1 cellular context compared by ENCODE assay signal in the genomic region with DNA sequence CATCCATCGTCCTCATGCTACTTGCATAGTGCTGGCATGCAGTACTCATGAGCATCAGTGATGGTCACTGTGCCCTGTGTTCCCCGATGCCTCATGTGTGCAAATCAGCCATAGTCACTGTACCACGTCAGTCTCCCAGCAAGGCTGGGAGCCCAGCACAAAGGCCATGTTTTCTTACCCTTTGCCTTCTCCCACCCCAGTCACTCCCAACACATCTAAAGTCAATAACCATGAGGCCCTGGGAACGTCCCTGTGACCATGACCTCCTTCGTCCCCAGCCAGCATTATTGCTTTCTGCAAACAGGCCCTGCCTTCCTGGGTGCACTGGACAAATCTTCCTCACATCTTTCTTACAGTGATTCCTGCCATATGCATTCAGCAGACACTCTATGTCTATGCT.
TF ChIP-seq lines count a peak whose summit lies in the region.

No MANE protein-coding gene starts in this region.

TF ChIP-seq in HepG2, 621 proteins besides CTCF, POLR2A, EP300 and RAD21 (continued from another document and continues in another):
- TF ChIP-seq, protein P1, sequence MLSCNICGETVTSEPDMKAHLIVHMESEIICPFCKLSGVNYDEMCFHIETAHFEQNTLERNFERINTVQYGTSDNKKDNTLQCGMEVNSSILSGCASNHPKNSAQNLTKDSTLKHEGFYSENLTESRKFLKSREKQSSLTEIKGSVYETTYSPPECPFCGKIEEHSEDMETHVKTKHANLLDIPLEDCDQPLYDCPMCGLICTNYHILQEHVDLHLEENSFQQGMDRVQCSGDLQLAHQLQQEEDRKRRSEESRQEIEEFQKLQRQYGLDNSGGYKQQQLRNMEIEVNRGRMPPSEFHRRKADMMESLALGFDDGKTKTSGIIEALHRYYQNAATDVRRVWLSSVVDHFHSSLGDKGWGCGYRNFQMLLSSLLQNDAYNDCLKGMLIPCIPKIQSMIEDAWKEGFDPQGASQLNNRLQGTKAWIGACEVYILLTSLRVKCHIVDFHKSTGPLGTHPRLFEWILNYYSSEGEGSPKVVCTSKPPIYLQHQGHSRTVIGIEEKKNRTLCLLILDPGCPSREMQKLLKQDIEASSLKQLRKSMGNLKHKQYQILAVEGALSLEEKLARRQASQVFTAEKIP (CRISPR knock-in tag; IDR thresholded peaks at IDR 0.05; ENCODE audit: borderline replicate concordance) = no peak
- TF ChIP-seq ZNF234 (CRISPR knock-in tag; conservative IDR thresholded peaks at IDR 0.05) (no peak), NFRKB (IDR thresholded peaks at IDR 0.05) (no peak), POLR2AphosphoS5 (IDR thresholded peaks at IDR 0.05; ENCODE audit: low read depth, low read length) (no peak), NFE2L1 (CRISPR knock-in tag; IDR thresholded peaks at IDR 0.05; ENCODE audit: borderline replicate concordance) (no peak), ZBTB7A (CRISPR knock-in tag; IDR thresholded peaks at IDR 0.05) (no peak), SALL2 (CRISPR knock-in tag; IDR thresholded peaks at IDR 0.05) (no peak), ZNF558 (CRISPR knock-in tag; IDR thresholded peaks at IDR 0.05; ENCODE audit: borderline replicate concordance) (no peak), ZSCAN21 (CRISPR knock-in tag; IDR thresholded peaks at IDR 0.05; ENCODE audit: borderline replicate concordance) (no peak), HOXA7 (CRISPR knock-in tag; IDR thresholded peaks at IDR 0.05) (no peak), ZNF615 (CRISPR knock-in tag; IDR thresholded peaks at IDR 0.05; ENCODE audit: borderline replicate concordance) (no peak), ZNF569 (CRISPR knock-in tag; IDR thresholded peaks at IDR 0.05; ENCODE audit: borderline replicate concordance) (no peak), ZNF772 (CRISPR knock-in tag; IDR thresholded peaks at IDR 0.05) (no peak), ZNF383 (CRISPR knock-in tag; IDR thresholded peaks at IDR 0.05; ENCODE audit: borderline replicate concordance) (no peak), KMT2B (CRISPR knock-in tag; IDR thresholded peaks at IDR 0.05) (no peak), SP5 (CRISPR knock-in tag; IDR thresholded peaks at IDR 0.05; ENCODE audit: borderline replicate concordance, low read depth) (peak; percentile 92), TCF7L2 (IDR thresholded peaks at IDR 0.05; ENCODE audit: low read depth, low read length) (no peak), ZC3H4 (CRISPR knock-in tag; IDR thresholded peaks at IDR 0.05; ENCODE audit: borderline replicate concordance) (no peak), ZNF17 (CRISPR knock-in tag; IDR thresholded peaks at IDR 0.05) (no peak), ZFP36 (IDR thresholded peaks at IDR 0.05; ENCODE audit: borderline replicate concordance, low read depth, low read length, partially characterized antibody) (no peak), ZNF816 (CRISPR knock-in tag; IDR thresholded peaks at IDR 0.05; ENCODE audit: borderline replicate concordance) (no peak), NCOA1 (CRISPR knock-in tag; IDR thresholded peaks at IDR 0.05) (peak; percentile 69; the same call in 1 of the 2 replicates), ZNF724P (CRISPR knock-in tag; IDR thresholded peaks at IDR 0.05; ENCODE audit: borderline replicate concordance) (no peak), ZNF138 (CRISPR knock-in tag; IDR thresholded peaks at IDR 0.05; ENCODE audit: low read depth) (no peak), ZNF30 (CRISPR knock-in tag; IDR thresholded peaks at IDR 0.05) (no peak), HDAC6 (IDR thresholded peaks at IDR 0.05; ENCODE audit: low read depth, low read length) (no peak), GATA4 (IDR thresholded peaks at IDR 0.05; ENCODE audit: borderline replicate concordance, low read depth) (no peak)
- TF ChIP-seq, protein P2, sequence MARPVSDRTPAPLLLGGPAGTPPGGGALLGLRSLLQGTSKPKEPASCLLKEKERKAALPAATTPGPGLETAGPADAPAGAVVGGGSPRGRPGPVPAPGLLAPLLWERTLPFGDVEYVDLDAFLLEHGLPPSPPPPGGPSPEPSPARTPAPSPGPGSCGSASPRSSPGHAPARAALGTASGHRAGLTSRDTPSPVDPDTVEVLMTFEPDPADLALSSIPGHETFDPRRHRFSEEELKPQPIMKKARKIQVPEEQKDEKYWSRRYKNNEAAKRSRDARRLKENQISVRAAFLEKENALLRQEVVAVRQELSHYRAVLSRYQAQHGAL (CRISPR knock-in tag; IDR thresholded peaks at IDR 0.05; ENCODE audit: not compliant biosample characterization) = no peak
- TF ChIP-seq, protein P3, sequence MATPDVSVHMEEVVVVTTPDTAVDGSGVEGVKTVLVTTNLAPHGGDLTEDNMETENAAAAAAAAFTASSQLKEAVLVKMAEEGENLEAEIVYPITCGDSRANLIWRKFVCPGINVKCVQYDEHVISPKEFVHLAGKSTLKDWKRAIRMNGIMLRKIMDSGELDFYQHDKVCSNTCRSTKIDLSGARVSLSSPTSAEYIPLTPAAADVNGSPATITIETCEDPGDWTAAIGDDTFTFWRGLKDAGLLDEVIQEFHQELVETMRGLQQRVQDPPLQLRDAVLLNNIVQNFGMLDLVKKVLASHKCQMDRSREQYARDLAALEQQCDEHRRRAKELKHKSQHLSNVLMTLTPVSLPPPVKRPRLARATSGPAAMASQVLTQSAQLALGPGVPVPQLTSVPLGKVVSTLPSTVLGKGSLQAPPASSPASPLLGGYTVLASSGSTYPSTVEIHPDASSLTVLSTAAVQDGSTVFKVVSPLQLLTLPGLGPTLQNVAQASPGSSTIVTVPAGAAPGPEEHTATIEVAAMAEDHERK (CRISPR knock-in tag; IDR thresholded peaks at IDR 0.05; ENCODE audit: low read depth) = no peak
- TF ChIP-seq, protein P4, sequence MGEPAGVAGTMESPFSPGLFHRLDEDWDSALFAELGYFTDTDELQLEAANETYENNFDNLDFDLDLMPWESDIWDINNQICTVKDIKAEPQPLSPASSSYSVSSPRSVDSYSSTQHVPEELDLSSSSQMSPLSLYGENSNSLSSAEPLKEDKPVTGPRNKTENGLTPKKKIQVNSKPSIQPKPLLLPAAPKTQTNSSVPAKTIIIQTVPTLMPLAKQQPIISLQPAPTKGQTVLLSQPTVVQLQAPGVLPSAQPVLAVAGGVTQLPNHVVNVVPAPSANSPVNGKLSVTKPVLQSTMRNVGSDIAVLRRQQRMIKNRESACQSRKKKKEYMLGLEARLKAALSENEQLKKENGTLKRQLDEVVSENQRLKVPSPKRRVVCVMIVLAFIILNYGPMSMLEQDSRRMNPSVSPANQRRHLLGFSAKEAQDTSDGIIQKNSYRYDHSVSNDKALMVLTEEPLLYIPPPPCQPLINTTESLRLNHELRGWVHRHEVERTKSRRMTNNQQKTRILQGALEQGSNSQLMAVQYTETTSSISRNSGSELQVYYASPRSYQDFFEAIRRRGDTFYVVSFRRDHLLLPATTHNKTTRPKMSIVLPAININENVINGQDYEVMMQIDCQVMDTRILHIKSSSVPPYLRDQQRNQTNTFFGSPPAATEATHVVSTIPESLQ (CRISPR knock-in tag; conservative IDR thresholded peaks at IDR 0.05) = no peak
- TF ChIP-seq, protein P5, sequence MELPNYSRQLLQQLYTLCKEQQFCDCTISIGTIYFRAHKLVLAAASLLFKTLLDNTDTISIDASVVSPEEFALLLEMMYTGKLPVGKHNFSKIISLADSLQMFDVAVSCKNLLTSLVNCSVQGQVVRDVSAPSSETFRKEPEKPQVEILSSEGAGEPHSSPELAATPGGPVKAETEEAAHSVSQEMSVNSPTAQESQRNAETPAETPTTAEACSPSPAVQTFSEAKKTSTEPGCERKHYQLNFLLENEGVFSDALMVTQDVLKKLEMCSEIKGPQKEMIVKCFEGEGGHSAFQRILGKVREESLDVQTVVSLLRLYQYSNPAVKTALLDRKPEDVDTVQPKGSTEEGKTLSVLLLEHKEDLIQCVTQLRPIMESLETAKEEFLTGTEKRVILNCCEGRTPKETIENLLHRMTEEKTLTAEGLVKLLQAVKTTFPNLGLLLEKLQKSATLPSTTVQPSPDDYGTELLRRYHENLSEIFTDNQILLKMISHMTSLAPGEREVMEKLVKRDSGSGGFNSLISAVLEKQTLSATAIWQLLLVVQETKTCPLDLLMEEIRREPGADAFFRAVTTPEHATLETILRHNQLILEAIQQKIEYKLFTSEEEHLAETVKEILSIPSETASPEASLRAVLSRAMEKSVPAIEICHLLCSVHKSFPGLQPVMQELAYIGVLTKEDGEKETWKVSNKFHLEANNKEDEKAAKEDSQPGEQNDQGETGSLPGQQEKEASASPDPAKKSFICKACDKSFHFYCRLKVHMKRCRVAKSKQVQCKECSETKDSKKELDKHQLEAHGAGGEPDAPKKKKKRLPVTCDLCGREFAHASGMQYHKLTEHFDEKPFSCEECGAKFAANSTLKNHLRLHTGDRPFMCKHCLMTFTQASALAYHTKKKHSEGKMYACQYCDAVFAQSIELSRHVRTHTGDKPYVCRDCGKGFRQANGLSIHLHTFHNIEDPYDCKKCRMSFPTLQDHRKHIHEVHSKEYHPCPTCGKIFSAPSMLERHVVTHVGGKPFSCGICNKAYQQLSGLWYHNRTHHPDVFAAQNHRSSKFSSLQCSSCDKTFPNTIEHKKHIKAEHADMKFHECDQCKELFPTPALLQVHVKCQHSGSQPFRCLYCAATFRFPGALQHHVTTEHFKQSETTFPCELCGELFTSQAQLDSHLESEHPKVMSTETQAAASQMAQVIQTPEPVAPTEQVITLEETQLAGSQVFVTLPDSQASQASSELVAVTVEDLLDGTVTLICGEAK (IDR thresholded peaks at IDR 0.05) = no peak
- TF ChIP-seq, protein P5 (CRISPR knock-in tag; IDR thresholded peaks at IDR 0.05) = 0 out of 2 replicates have a peak, but pooled peaks have one; percentile 19
- TF ChIP-seq, protein P6, sequence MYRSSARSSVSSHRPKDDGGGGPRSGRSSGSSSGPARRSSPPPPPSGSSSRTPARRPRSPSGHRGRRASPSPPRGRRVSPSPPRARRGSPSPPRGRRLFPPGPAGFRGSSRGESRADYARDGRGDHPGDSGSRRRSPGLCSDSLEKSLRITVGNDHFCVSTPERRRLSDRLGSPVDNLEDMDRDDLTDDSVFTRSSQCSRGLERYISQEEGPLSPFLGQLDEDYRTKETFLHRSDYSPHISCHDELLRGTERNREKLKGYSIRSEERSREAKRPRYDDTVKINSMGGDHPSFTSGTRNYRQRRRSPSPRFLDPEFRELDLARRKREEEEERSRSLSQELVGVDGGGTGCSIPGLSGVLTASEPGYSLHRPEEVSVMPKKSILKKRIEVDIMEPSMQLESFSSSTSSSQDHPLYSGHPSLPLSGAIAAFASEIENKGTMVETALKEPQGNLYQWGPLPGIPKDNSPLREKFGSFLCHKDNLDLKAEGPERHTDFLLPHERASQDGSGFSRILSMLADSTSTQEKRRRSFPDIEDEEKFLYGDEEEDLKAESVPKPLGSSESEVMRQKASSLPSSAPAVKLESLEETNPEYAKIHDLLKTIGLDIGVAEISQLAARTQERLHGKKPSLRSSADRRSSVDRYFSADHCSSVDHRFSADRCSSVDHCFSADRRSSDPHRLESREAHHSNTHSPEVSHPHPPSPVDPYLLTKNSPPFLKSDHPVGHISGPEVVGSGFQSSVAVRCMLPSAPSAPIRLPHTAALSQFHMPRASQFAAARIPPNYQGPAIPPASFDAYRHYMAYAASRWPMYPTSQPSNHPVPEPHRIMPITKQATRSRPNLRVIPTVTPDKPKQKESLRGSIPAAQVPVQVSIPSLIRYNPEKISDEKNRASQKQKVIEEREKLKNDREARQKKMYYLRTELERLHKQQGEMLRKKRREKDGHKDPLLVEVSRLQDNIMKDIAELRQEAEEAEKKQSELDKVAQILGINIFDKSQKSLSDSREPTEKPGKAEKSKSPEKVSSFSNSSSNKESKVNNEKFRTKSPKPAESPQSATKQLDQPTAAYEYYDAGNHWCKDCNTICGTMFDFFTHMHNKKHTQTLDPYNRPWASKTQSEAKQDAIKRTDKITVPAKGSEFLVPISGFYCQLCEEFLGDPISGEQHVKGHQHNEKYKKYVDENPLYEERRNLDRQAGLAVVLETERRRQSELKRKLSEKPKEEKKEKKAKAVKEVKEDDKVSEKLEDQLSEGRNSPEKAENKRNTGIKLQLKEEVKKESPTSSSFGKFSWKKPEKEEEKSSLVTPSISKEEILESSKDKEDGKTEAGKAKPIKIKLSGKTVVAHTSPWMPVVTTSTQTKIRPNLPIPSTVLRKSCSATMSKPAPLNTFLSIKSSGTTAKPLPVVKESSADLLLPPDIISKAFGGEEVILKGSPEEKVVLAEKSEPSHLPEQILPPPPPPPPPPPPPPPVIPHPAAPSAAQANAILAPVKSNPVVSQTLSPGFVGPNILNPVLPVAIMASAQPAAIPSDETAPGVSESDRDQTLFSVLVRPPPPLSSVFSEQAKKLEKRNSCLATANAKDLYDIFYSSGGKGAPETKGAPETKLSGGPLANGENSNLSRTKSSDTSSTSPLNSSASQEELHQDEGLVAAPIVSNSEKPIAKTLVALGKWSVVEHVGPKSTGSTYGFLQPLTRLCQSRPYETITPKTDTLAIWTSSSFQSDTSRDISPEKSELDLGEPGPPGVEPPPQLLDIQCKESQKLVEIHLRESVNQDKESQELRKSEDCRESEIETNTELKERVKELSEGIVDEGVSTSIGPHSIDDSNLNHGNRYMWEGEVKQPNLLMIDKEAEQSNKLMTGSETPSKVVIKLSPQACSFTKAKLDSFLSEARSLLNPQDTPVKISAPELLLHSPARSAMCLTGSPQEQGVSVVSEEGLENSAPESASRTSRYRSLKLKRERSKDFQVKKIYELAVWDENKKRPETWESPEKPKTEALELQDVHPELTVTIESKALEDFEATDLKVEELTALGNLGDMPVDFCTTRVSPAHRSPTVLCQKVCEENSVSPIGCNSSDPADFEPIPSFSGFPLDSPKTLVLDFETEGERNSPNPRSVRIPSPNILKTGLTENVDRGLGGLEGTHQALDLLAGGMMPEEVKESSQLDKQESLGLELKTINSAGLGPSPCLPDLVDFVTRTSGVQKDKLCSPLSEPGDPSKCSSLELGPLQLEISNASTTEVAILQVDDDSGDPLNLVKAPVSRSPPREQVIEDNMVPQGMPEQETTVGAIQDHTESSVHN (CRISPR knock-in tag; IDR thresholded peaks at IDR 0.05) = no peak
- TF ChIP-seq, protein P7, sequence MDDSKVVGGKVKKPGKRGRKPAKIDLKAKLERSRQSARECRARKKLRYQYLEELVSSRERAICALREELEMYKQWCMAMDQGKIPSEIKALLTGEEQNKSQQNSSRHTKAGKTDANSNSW (CRISPR knock-in tag; IDR thresholded peaks at IDR 0.05; ENCODE audit: borderline replicate concordance) = no peak
